In genomic region chr2:217848351-217848957, GRCh38 we compare ENCODE assay signal across 22 cellular contexts.
DNase-seq lines count a peak whose midpoint lies in the region; ATAC-seq, FAIRE-seq and TF ChIP-seq lines count a peak whose summit lies in the region.
"Had no signal": no experiment of that assay in that cellular context is flagged by ENCODE, and none has a peak within 500 bp of the region (broad histone marks: within the 10 kb centered on the region; RNA-seq: fewer than 3 reads in every experiment).

No MANE protein-coding gene starts in this region.

- TF ChIP-seq EP300 in sigmoid colon (IDR thresholded peaks at IDR 0.05) (no peak), upper lobe of left lung (IDR thresholded peaks at IDR 0.05) (no peak)

- no peak overlapping the region for H3K4me3 ChIP-seq in right lobe of liver
- no peak overlapping the region for H3K4me3 ChIP-seq in sigmoid colon
- no peak overlapping the region for H3K4me3 ChIP-seq in upper lobe of left lung
- H3K4me3 ChIP-seq in vagina, result no peak overlapping the region
- H3K4me3 ChIP-seq: left lung, skin epidermis, tibial nerve had no signal

- H3K4me1 ChIP-seq in right lobe of liver (no peaks in the 10 kb centered on the region), sigmoid colon (peaks cover 0 to 100% (median 99%) of the 10 kb centered on the region in 4 donors), upper lobe of left lung (peaks cover 52 to 78% (median 62%) of the 10 kb centered on the region in 4 donors), vagina (peaks cover 74% of the 10 kb centered on the region)

- TF ChIP-seq POLR2A in right lobe of liver (IDR thresholded peaks at IDR 0.05), result no peak
- no peak for TF ChIP-seq POLR2A in sigmoid colon (IDR thresholded peaks at IDR 0.05)
- no peak for TF ChIP-seq POLR2A in upper lobe of left lung (IDR thresholded peaks at IDR 0.05)
- no peak for TF ChIP-seq POLR2A in vagina (IDR thresholded peaks at IDR 0.05)

- DNase-seq in Right ventricle myocardium inferior (ENCODE audit: missing footprints), result peak; percentile 65
- no peak for DNase-seq in cardiac septum (ENCODE audit: low spot score)
- DNase-seq in right lobe of liver, result no peak
- DNase-seq in sigmoid colon, result no peak
- DNase-seq in upper lobe of left lung, result peak in 1 of 2 donors; percentile 64
- DNase-seq in vagina (ENCODE audit: extremely low spot score in 2 of 2), result no peak
- DNase-seq in stimulated activated CD4-positive, alpha-beta T cell treated with anti-CD3 and anti-CD28 coated beads, Interleukin-2, amount 100 ng/mL, for 24 hours, result no peak
- no peak for DNase-seq in GM19239 (ENCODE audit: insufficient read length, low spot score)
- DNase-seq: AML-193; CD4-positive, alpha-beta memory T cell; DMS 273 treated with DMSO at 0.1 percent for 48 hours; left lung; NCI-H1105 treated with DMSO at 0.1 percent for 48 hours; NCI-H2081; NCI-H345; NCI-H82; nephron progenitor cell had no signal

- intact Hi-C loops in Right ventricle myocardium inferior (cut with DNase I) (no loop called here), cardiac septum (cut with DNase I) (no loop called here), right lobe of liver (cut with DNase I) (no loop called here), sigmoid colon (cut with DNase I) (no loop called here), vagina (cut with DNase I) (no loop called here)

- H3K9me3 ChIP-seq in right lobe of liver (no peaks in the 10 kb centered on the region), sigmoid colon (peaks cover 0 to 2% (median 0%) of the 10 kb centered on the region in 4 donors), upper lobe of left lung (no peaks in the 10 kb centered on the region), vagina (no peaks in the 10 kb centered on the region)

- TF ChIP-seq CTCF in right lobe of liver (IDR thresholded peaks at IDR 0.05), result no peak
- no peak for TF ChIP-seq CTCF in sigmoid colon (IDR thresholded peaks at IDR 0.05)
- no peak for TF ChIP-seq CTCF in upper lobe of left lung (IDR thresholded peaks at IDR 0.05)
- TF ChIP-seq CTCF in vagina (IDR thresholded peaks at IDR 0.05), result no peak

- 98% methylated on average over 11 of the region's 27 CpGs for WGBS in right lobe of liver (ENCODE audit: insufficient coverage, low coverage, low lambda C conversion rate, missing lambda C conversion rate)
- 95% methylated on average over 27 of the region's 27 CpGs for WGBS in sigmoid colon, 2 donors
- WGBS in upper lobe of left lung, 2 donors, result 60 to 85% methylated on average over 1 to 24 of the region's 27 CpGs

- no peak for FAIRE-seq in GM19239 (lab: Jason Lieb, UNC)

- H3K27ac ChIP-seq in right lobe of liver (no peak overlapping the region), sigmoid colon (peak overlapping the region; percentile 83 to 98 (median 92)), upper lobe of left lung (peak overlapping the region in 3 of 4 donors; percentile 75 to 80 (median 75)), vagina (no peak overlapping the region)
- H3K27ac ChIP-seq: 22Rv1 had no signal

- no peak for ATAC-seq in Right ventricle myocardium inferior
- ATAC-seq in right lobe of liver, result peak in 3 of 4 donors; percentile 5 to 11 (median 7)
- ATAC-seq in upper lobe of left lung (ENCODE audit: low FRiP score in 2 of 2), result no peak
- ATAC-seq: activated naive CD4-positive, alpha-beta T cell treated with anti-CD3 and anti-CD28 coated beads, Interleukin-2, amount 50 U/mL, for 72 hours; left lung; WTC11 had no signal

- H3K36me3 ChIP-seq in right lobe of liver (peaks cover 0 to 43% (median 25%) of the 10 kb centered on the region in 4 donors), sigmoid colon (peaks cover 30 to 73% (median 60%) of the 10 kb centered on the region in 4 donors), upper lobe of left lung (peaks cover 24 to 73% (median 38%) of the 10 kb centered on the region in 4 donors), vagina (peaks cover 0 to 32% of the 10 kb centered on the region in 2 donors)

- H3K27me3 ChIP-seq in right lobe of liver (no peaks in the 10 kb centered on the region), sigmoid colon (no peaks in the 10 kb centered on the region), upper lobe of left lung (no peaks in the 10 kb centered on the region), vagina (no peaks in the 10 kb centered on the region)
- H3K27me3 ChIP-seq: left lung, tibial nerve had no signal

Comparison
In these comparisons a context has a peak if more than half of its experiments do, and no peak if none do; other contexts are left out.
1. ATAC-seq: peak in right lobe of liver (3 of 4); none in Right ventricle myocardium inferior (single experiment) and upper lobe of left lung (0 of 2).
2. H3K27ac ChIP-seq: peak in sigmoid colon (4 of 4) and upper lobe of left lung (3 of 4); none in right lobe of liver (0 of 3) and vagina (single experiment).